In genomic region chr15:48645558-48646330, GRCh38 we compare ENCODE assay signal across 9 cellular contexts. TPM values are rescaled to one million over a fixed set of nuclear protein-coding genes. Genes with fewer than 3 reads are reported as not detected.
A peak's percentile ranks its signal among the peaks of the same experiment; 100 is the strongest.
DNase-seq lines count a peak whose midpoint lies in the region; ATAC-seq, FAIRE-seq and TF ChIP-seq lines count a peak whose summit lies in the region.
"Had no signal": no experiment of that assay in that cellular context is flagged by ENCODE, and none has a peak within 500 bp of the region (broad histone marks: within the 10 kb centered on the region; RNA-seq: fewer than 3 reads in every experiment).

TSS of gene FBN1 (minus strand) at chr15:48645709. CDS start at chr15:48644769, 940 bp downstream.

- peak within 1 kb of the TSS; percentile 86 for H3K9ac ChIP-seq in endothelial cell of umbilical vein (replicated peaks; ENCODE audit: extremely low read depth, insufficient read depth, low read length)

- H3K9me1 ChIP-seq in endothelial cell of umbilical vein (replicated peaks; ENCODE audit: control insufficient read depth, extremely low read depth, insufficient read depth, low read length): no peaks in the 10 kb centered on the region

- DNase-seq in D341Med (ENCODE audit: low spot score) (peak; percentile 77), endothelial cell of umbilical vein (ENCODE audit: low read depth, low spot score) (peak; percentile 88), medulla oblongata (ENCODE audit: extremely low spot score) (peak; percentile 75), substantia nigra (lab: John Stamatoyannopoulos, UW) (peak in 45 of 49 donors; percentile 31 to 96 (median 81)), NCI-H1105 treated with DMSO at 0.1 percent for 48 hours (lab: John Stamatoyannopoulos, UW) (no peak)

- no peaks in the 10 kb centered on the region for H3K9me3 ChIP-seq in endothelial cell of umbilical vein (replicated peaks; ENCODE audit: control insufficient read depth, insufficient read depth, low read length)

- peaks cover 13% of the 10 kb centered on the region for H3K79me2 ChIP-seq in endothelial cell of umbilical vein (ENCODE audit: control insufficient read depth, insufficient read depth, low read length)

- H3K27me3 ChIP-seq in endothelial cell of umbilical vein (ENCODE audit: control insufficient read depth in 2 of 2, insufficient read depth in 2 of 2, low read length in 2 of 2): no peaks in the 10 kb centered on the region

- CTCF ChIA-PET in endothelial cell of umbilical vein (lab: Charles Lee): interaction anchor here (0.8 to 1.6 kb wide), 6 partner anchors 19 to 360 kb away, joined by 3 to 7 read pairs (median 3); no protein-coding TSS in a partner anchor

- TSS peak; percentile 67 for BruUV-seq in endothelial cell of umbilical vein (replicated peaks; lab: Mats Ljungman, UMichigan)

- no peak for TF ChIP-seq CTCF in endothelial cell of umbilical vein (IDR thresholded peaks at IDR 0.05; ENCODE audit: extremely low read depth in 1 of 2, insufficient read depth in 1 of 2, low read depth in 1 of 2, low read length in 2 of 2)

- POLR2A ChIA-PET in endothelial cell of umbilical vein (lab: Charles Lee): interaction anchor here (1.1 to 2.0 kb wide), 2 partner anchors 80 to 165 kb away, joined by 3 to 6 read pairs; partner anchors contain the start of gene CEP152

- peak within 1 kb of the TSS; percentile 98 for H3K4me2 ChIP-seq in endothelial cell of umbilical vein (ENCODE audit: insufficient read depth, low read length)

- TF ChIP-seq POLR2A in endothelial cell of umbilical vein (IDR thresholded peaks at IDR 0.05; ENCODE audit: low read depth, low read length): peak; percentile 57

- peak; percentile 66 for ATAC-seq in GM19035 (IDR thresholded peaks at IDR 0.05; ENCODE audit: unreplicated experiment)
- peak; percentile 45 for ATAC-seq in HG03108 (IDR thresholded peaks at IDR 0.05; ENCODE audit: unreplicated experiment)
- peak; percentile 82 for ATAC-seq in SK-N-SH treated with all-trans-retinoic acid at 6 μM for 48 hours

- peak; percentile 81 for FAIRE-seq in endothelial cell of umbilical vein (lab: Jason Lieb, UNC)
- FAIRE-seq: endometrium had no signal

- no peaks in the 10 kb centered on the region for H4K20me1 ChIP-seq in endothelial cell of umbilical vein (replicated peaks; ENCODE audit: control insufficient read depth, extremely low read depth, insufficient read depth, low read length)

- H3K4me3 ChIP-seq in endothelial cell of umbilical vein (replicated peaks in 1 of 3; ENCODE audit: insufficient read depth in 1 of 3, low read depth in 1 of 3, low read length in 3 of 3): peak within 1 kb of the TSS; percentile 50 to 92 (median 77)

- H3K27ac ChIP-seq in endothelial cell of umbilical vein (ENCODE audit: insufficient read depth, low read depth, low read length) (peak within 1 kb of the TSS; percentile 70), substantia nigra (ENCODE audit: low read depth, low read length, poor library complexity, severe bottlenecking) (peak within 1 kb of the TSS; percentile 95)

- H2AFZ ChIP-seq in endothelial cell of umbilical vein (ENCODE audit: low read depth, low read length): peak within 1 kb of the TSS; percentile 93

- H3K4me1 ChIP-seq in endothelial cell of umbilical vein (ENCODE audit: control insufficient read depth, extremely low read depth, insufficient read depth, low read length): peaks cover 34% of the 10 kb centered on the region

- H3K36me3 ChIP-seq in endothelial cell of umbilical vein (ENCODE audit: control insufficient read depth in 2 of 2, extremely low read depth in 1 of 2, insufficient read depth in 2 of 2, low read length in 2 of 2): no peaks in the 10 kb centered on the region

- intact Hi-C loops in endothelial cell of umbilical vein (cut with micrococcal nuclease): loop anchor here (1.0 to 10.0 kb wide), 8 partner anchors 42 to 512 kb away; partner anchors contain the start of genes CEP152 and COPS2

- dilution Hi-C loops in endothelial cell of umbilical vein (cut with MboI; ENCODE audit: extremely low pct_ligation_motif_present, low sequenced_read_pairs): no loop called here

TF ChIP-seq in SK-N-SH treated with all-trans-retinoic acid at 6 μM for 48 hours, 23 proteins besides CTCF, POLR2A, EP300 and RAD21 (continues in another document):
- TF ChIP-seq ARNTL (CRISPR knock-in tag; IDR thresholded peaks at IDR 0.05; ENCODE audit: borderline replicate concordance, low read depth) (no peak), CSDC2 (CRISPR knock-in tag; IDR thresholded peaks at IDR 0.05) (peak; percentile 50; the same call in 1 of the 2 replicates), ZFP30 (CRISPR knock-in tag; IDR thresholded peaks at IDR 0.05) (no peak), PPARA (CRISPR knock-in tag; IDR thresholded peaks at IDR 0.05; ENCODE audit: borderline replicate concordance) (no peak), TOX (CRISPR knock-in tag; IDR thresholded peaks at IDR 0.05; ENCODE audit: borderline replicate concordance) (no peak)
- TF ChIP-seq, protein P1, sequence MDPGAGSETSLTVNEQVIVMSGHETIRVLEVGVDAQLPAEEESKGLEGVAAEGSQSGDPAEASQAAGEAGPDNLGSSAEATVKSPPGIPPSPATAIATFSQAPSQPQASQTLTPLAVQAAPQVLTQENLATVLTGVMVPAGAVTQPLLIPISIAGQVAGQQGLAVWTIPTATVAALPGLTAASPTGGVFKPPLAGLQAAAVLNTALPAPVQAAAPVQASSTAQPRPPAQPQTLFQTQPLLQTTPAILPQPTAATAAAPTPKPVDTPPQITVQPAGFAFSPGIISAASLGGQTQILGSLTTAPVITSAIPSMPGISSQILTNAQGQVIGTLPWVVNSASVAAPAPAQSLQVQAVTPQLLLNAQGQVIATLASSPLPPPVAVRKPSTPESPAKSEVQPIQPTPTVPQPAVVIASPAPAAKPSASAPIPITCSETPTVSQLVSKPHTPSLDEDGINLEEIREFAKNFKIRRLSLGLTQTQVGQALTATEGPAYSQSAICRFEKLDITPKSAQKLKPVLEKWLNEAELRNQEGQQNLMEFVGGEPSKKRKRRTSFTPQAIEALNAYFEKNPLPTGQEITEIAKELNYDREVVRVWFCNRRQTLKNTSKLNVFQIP (CRISPR knock-in tag; IDR thresholded peaks at IDR 0.05; ENCODE audit: borderline replicate concordance, low read depth): no peak

TF ChIP-seq in endothelial cell of umbilical vein, 7 proteins besides CTCF, POLR2A, EP300 and RAD21:
- TF ChIP-seq POLR2AphosphoS5 (IDR thresholded peaks at IDR 0.05; ENCODE audit: insufficient read depth, low read depth, low read length): peak; percentile 90
- TF ChIP-seq FOS (IDR thresholded peaks at IDR 0.05; ENCODE audit: borderline replicate concordance, insufficient read depth, low read length): no peak

RNA-seq across cellular contexts. Expression of gene FBN1, which starts in this region (rescaled TPM):
- 88.1 and 111 TPM in 2 replicates for total RNA-seq in endothelial cell of umbilical vein
- 102 and 107 TPM in 2 replicates for polyA plus RNA-seq in endothelial cell of umbilical vein
- polyA plus RNA-seq in endothelial cell of umbilical vein (2011; cell fraction: cytosol; rRNA removed): 98.4 and 101 TPM in 2 replicates
- polyA plus RNA-seq in endothelial cell of umbilical vein (2011; cell fraction: nucleus; rRNA removed): 171 and 201 TPM in 2 replicates
- polyA plus RNA-seq in endothelial cell of umbilical vein (2012): 87.6 and 98.0 TPM in 2 replicates
- polyA minus RNA-seq in endothelial cell of umbilical vein: 326 and 432 TPM in 2 replicates
- 3.3 TPM for polyA minus RNA-seq in endothelial cell of umbilical vein (2011; cell fraction: cytosol; rRNA and poly(A)+ RNA removed)
- 180 and 222 TPM in 2 replicates for polyA minus RNA-seq in endothelial cell of umbilical vein (2011; cell fraction: nucleus; rRNA and poly(A)+ RNA removed)
